ENCODE assay signal across 1 cellular context in the genomic region with DNA sequence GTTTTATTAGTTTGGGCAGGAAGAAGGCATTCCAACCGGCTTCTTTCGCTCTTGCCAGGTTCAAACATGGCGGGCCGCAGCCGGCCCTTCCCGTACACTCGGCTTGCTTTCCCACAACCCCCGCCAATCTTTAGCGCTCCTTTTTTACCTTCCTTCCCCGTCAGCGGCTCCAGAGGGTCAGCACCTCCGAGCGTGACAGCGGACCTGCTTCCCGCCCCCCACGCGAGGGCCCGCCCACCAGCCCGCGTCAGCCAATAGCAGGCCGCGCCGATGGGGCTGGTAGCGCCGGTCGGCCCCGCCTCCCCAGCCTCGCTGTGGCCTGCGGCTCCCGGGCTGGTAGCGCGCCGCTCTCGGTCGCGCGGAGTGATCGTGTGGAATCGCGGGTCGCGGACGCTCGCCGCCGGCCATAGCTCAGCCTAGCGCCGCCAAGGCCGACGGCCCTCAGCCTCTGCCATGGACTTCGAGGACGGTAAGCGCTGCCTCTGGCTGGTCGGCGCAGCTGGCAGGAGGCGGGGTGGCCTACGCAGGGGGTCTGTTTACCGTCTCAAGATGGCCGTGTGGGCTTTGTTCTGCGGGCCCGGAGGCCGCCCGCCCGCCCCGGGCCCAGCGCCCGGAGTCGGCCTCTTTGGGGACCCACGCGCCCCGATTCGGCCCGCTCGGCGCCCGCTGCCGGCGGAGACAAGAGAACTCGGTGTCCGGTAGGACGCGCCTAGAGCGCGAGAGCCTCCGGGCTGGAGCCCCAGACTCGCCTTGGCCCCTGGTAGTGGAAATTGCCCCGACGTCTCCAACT.
A peak's percentile ranks its signal among the peaks of the same experiment; 100 is the strongest.
TF ChIP-seq lines count a peak whose summit lies in the region.

ZNF326 (plus strand) TSS at position 306 of the 790 bp plus-strand sequence; CDS start at position 454, 148 bp downstream.

TF ChIP-seq in WTC11, 78 proteins besides CTCF, POLR2A, EP300 and RAD21 (continued from another document):
- TF ChIP-seq USF2 (CRISPR knock-in tag; IDR thresholded peaks at IDR 0.05), result peak; percentile 44
- peak; percentile 95; the same call in 1 of the 2 replicates for TF ChIP-seq ATF1 (CRISPR knock-in tag; IDR thresholded peaks at IDR 0.05)
- TF ChIP-seq ETV6 (CRISPR knock-in tag; IDR thresholded peaks at IDR 0.05), result peak; percentile 66
- TF ChIP-seq MLX (CRISPR knock-in tag; IDR thresholded peaks at IDR 0.05), result 0 out of 2 replicates have a peak, but pooled peaks have one; percentile 60
- TF ChIP-seq JAZF1 (CRISPR knock-in tag; IDR thresholded peaks at IDR 0.05), result no peak
- TF ChIP-seq NR1H2 (CRISPR knock-in tag; IDR thresholded peaks at IDR 0.05), result no peak
- TF ChIP-seq, protein P1, sequence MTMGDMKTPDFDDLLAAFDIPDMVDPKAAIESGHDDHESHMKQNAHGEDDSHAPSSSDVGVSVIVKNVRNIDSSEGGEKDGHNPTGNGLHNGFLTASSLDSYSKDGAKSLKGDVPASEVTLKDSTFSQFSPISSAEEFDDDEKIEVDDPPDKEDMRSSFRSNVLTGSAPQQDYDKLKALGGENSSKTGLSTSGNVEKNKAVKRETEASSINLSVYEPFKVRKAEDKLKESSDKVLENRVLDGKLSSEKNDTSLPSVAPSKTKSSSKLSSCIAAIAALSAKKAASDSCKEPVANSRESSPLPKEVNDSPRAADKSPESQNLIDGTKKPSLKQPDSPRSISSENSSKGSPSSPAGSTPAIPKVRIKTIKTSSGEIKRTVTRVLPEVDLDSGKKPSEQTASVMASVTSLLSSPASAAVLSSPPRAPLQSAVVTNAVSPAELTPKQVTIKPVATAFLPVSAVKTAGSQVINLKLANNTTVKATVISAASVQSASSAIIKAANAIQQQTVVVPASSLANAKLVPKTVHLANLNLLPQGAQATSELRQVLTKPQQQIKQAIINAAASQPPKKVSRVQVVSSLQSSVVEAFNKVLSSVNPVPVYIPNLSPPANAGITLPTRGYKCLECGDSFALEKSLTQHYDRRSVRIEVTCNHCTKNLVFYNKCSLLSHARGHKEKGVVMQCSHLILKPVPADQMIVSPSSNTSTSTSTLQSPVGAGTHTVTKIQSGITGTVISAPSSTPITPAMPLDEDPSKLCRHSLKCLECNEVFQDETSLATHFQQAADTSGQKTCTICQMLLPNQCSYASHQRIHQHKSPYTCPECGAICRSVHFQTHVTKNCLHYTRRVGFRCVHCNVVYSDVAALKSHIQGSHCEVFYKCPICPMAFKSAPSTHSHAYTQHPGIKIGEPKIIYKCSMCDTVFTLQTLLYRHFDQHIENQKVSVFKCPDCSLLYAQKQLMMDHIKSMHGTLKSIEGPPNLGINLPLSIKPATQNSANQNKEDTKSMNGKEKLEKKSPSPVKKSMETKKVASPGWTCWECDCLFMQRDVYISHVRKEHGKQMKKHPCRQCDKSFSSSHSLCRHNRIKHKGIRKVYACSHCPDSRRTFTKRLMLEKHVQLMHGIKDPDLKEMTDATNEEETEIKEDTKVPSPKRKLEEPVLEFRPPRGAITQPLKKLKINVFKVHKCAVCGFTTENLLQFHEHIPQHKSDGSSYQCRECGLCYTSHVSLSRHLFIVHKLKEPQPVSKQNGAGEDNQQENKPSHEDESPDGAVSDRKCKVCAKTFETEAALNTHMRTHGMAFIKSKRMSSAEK (CRISPR knock-in tag; IDR thresholded peaks at IDR 0.05; ENCODE audit: borderline replicate concordance), result no peak
- TF ChIP-seq, protein P2, sequence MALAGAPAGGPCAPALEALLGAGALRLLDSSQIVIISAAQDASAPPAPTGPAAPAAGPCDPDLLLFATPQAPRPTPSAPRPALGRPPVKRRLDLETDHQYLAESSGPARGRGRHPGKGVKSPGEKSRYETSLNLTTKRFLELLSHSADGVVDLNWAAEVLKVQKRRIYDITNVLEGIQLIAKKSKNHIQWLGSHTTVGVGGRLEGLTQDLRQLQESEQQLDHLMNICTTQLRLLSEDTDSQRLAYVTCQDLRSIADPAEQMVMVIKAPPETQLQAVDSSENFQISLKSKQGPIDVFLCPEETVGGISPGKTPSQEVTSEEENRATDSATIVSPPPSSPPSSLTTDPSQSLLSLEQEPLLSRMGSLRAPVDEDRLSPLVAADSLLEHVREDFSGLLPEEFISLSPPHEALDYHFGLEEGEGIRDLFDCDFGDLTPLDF (CRISPR knock-in tag; IDR thresholded peaks at IDR 0.05), result no peak
- TF ChIP-seq ZNF423 (CRISPR knock-in tag; IDR thresholded peaks at IDR 0.05), result peak; percentile 29; the same call in 1 of the 2 replicates
- TF ChIP-seq, protein P3, sequence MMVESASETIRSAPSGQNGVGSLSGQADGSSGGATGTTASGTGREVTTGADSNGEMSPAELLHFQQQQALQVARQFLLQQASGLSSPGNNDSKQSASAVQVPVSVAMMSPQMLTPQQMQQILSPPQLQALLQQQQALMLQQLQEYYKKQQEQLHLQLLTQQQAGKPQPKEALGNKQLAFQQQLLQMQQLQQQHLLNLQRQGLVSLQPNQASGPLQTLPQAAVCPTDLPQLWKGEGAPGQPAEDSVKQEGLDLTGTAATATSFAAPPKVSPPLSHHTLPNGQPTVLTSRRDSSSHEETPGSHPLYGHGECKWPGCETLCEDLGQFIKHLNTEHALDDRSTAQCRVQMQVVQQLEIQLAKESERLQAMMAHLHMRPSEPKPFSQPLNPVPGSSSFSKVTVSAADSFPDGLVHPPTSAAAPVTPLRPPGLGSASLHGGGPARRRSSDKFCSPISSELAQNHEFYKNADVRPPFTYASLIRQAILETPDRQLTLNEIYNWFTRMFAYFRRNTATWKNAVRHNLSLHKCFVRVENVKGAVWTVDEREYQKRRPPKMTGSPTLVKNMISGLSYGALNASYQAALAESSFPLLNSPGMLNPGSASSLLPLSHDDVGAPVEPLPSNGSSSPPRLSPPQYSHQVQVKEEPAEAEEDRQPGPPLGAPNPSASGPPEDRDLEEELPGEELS (CRISPR knock-in tag; IDR thresholded peaks at IDR 0.05), result peak; percentile 17; the same call in 1 of the 2 replicates
- 0 out of 2 replicates have a peak, but pooled peaks have one; percentile 61 for TF ChIP-seq TP53 (CRISPR knock-in tag; IDR thresholded peaks at IDR 0.05)
- 0 out of 2 replicates have a peak, but pooled peaks have one; percentile 21 for TF ChIP-seq PRRX2 (CRISPR knock-in tag; IDR thresholded peaks at IDR 0.05)
- TF ChIP-seq ELF4 (CRISPR knock-in tag; IDR thresholded peaks at IDR 0.05; ENCODE audit: low read depth), result peak; percentile 76; the same call in 1 of the 2 replicates
